14 cellular contexts compared by ENCODE assay signal in the genomic region with DNA sequence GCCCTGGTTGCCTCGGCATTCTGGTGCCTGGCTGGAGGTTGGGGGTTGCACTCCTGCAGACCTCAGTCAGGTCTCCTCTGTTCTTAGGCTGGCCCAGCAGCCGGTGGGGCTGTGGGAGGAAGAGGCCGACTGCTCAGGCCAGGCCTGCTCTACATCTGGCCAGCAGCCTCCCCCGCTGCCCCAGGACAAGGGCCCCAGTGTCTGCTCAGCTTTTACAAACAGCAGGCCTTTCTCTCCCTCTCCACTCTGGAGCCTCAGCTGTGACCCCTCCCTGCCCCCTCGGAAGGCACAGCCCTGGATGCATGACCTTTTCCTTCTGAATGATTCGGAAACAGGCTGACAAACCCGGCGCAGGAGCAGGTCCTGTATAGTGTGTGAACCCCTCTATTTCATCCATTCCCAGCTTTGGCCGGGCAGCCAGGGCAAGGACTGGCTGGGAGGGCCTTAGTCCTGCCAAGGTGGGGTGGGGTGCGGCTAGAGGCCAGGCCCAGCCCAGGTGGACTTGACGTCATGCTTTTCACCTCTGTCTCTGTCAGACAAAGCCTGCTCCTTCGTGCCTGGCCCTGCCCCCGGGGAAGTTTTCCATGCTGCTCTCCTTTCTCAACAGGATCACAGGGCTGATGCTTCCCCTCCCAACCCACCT. TPM values are rescaled to one million over a fixed set of nuclear protein-coding genes. Genes with fewer than 3 reads are reported as not detected.
DNase-seq lines count a peak whose midpoint lies in the region; ATAC-seq and TF ChIP-seq lines count a peak whose summit lies in the region.
"Had no signal": no experiment of that assay in that cellular context is flagged by ENCODE, and none has a peak within 500 bp of the region (broad histone marks: within the 10 kb centered on the region; RNA-seq: fewer than 3 reads in every experiment).

No MANE protein-coding gene starts in this region.

- no peak for TF ChIP-seq CTCF in RWPE2 (IDR thresholded peaks at IDR 0.05; ENCODE audit: poor library complexity, severe bottlenecking)
- no peak for TF ChIP-seq CTCF in mesothelial cell of epicardium (IDR thresholded peaks at IDR 0.05; ENCODE audit: unreplicated experiment)
- no peak for TF ChIP-seq CTCF in PC-3 (conservative IDR thresholded peaks at IDR 0.05; ENCODE audit: low read depth, low read length)

- no peaks in the 10 kb centered on the region for H3K36me3 Mint-ChIP-seq in mesothelial cell of epicardium
- H3K36me3 Mint-ChIP-seq: CD8-positive, alpha-beta memory T cell had no signal

- H4K20me1 ChIP-seq in PC-3 (ENCODE audit: low read length), result no peaks in the 10 kb centered on the region

- POLR2A ChIA-PET in PC-3 (lab: Charles Lee; ENCODE audit: unreplicated experiment), result no interaction called here

- no peaks in the 10 kb centered on the region for H3K9me2 ChIP-seq in PC-3 (replicated peaks; ENCODE audit: low read length)

- ATAC-seq in RWPE2 (ENCODE audit: low read depth) (peak; percentile 35; the same call in 1 of the 3 replicates), GM18520 (IDR thresholded peaks at IDR 0.05; ENCODE audit: unreplicated experiment) (no peak), PC-3 (no peak)

- peaks cover 25% of the 10 kb centered on the region for H3K4me1 Mint-ChIP-seq in mesothelial cell of epicardium

- no peaks in the 10 kb centered on the region for H3K27me3 ChIP-seq in RWPE2 (ENCODE audit: insufficient read depth, poor library complexity, severe bottlenecking)
- no peaks in the 10 kb centered on the region for H3K27me3 ChIP-seq in PC-3 (ENCODE audit: low read length)
- H3K27me3 ChIP-seq: brain microvascular endothelial cell had no signal

- H3K36me3 ChIP-seq in RWPE2 (ENCODE audit: low read depth) (no peaks in the 10 kb centered on the region), PC-3 (ENCODE audit: low read depth, low read length) (no peaks in the 10 kb centered on the region)
- H3K36me3 ChIP-seq: brain microvascular endothelial cell, HAP-1 had no signal

- BruUV-seq in PC-3 (replicated peaks; lab: Mats Ljungman, UMichigan), result no TSS peak

- intact Hi-C loops in PC-3 (cut with micrococcal nuclease), result no loop called here

- H3K4me3 Mint-ChIP-seq in mesothelial cell of epicardium, result no peak overlapping the region
- H3K4me3 Mint-ChIP-seq: activated T-helper 1 cell treated with anti-CD3 and anti-CD28 coated beads, Interleukin-12 subunit alpha, Interleukin-12 subunit beta, Interleukin-2, Interleukin-4 antibody, amounts not matched to agents 30 ng/mL and 10 ng/mL and 1 ng/mL, durations not matched to agents 14 hours and 24 hours and 36 hours; CD8-positive, alpha-beta memory T cell had no signal

- no peaks in the 10 kb centered on the region for H3K79me2 ChIP-seq in PC-3 (ENCODE audit: low read length)

- H2AFZ ChIP-seq in PC-3 (ENCODE audit: low read length), result no peak overlapping the region

- H3K4me1 ChIP-seq in RWPE2 (ENCODE audit: insufficient read depth, poor library complexity, severe bottlenecking) (peaks cover 37% of the 10 kb centered on the region), PC-3 (ENCODE audit: insufficient read depth, low read length) (peaks cover 20% of the 10 kb centered on the region)
- H3K4me1 ChIP-seq: HAP-1 had no signal

- CTCF ChIA-PET in PC-3 (lab: Charles Lee), result no interaction called here

- no peaks in the 10 kb centered on the region for H3K9me3 Mint-ChIP-seq in mesothelial cell of epicardium
- H3K9me3 Mint-ChIP-seq: activated T-helper 1 cell treated with anti-CD3 and anti-CD28 coated beads, Interleukin-12 subunit alpha, Interleukin-12 subunit beta, Interleukin-2, Interleukin-4 antibody, amounts not matched to agents 30 ng/mL and 10 ng/mL and 1 ng/mL, durations not matched to agents 14 hours and 24 hours and 36 hours; CD8-positive, alpha-beta memory T cell had no signal

- H3K4me3 ChIP-seq in RWPE2 (ENCODE audit: severe bottlenecking) (no peak overlapping the region), PC-3 (ENCODE audit: low read length) (no peak overlapping the region)
- H3K4me3 ChIP-seq: HAP-1, lung had no signal

- H3F3A ChIP-seq in PC-3 (ENCODE audit: low read length, unreplicated experiment), result no peaks in the 10 kb centered on the region

- DNase-seq in RWPE2 (ENCODE audit: low spot score), result no peak
- DNase-seq in foreskin melanocyte, result peak; percentile 81
- DNase-seq in mesothelial cell of epicardium (ENCODE audit: low spot score in 2 of 2, unreplicated experiment in 2 of 2), result no peak
- peak; percentile 76 for DNase-seq in superior temporal gyrus (ENCODE audit: extremely low spot score)
- no peak for DNase-seq in stimulated activated CD4-positive, alpha-beta T cell treated with anti-CD3 and anti-CD28 coated beads, Interleukin-4, amount 100 ng/mL, for 24 hours
- no peak for DNase-seq in T-helper 2 cell
- DNase-seq in PC-3, result no peak
- DNase-seq: brain microvascular endothelial cell; CD8-positive, alpha-beta memory T cell; Karpas-422 had no signal

- H3K9me3 ChIP-seq in RWPE2 (ENCODE audit: severe bottlenecking) (no peaks in the 10 kb centered on the region), PC-3 (ENCODE audit: low read length) (no peaks in the 10 kb centered on the region)
- H3K9me3 ChIP-seq: HAP-1 had no signal

- no peak overlapping the region for H3K9ac ChIP-seq in PC-3 (ENCODE audit: low read length)

- H3K27ac Mint-ChIP-seq in mesothelial cell of epicardium, result peak overlapping the region; percentile 67
- H3K27ac Mint-ChIP-seq: activated T-helper 1 cell treated with anti-CD3 and anti-CD28 coated beads, Interleukin-12 subunit alpha, Interleukin-12 subunit beta, Interleukin-2, Interleukin-4 antibody, amounts not matched to agents 30 ng/mL and 10 ng/mL and 1 ng/mL, durations not matched to agents 14 hours and 24 hours and 36 hours had no signal

- peak overlapping the region; percentile 69 for H3K27ac ChIP-seq in RWPE2 (ENCODE audit: poor library complexity, severe bottlenecking)
- H3K27ac ChIP-seq in PC-3 (ENCODE audit: low read length), result no peak overlapping the region
- H3K27ac ChIP-seq: brain microvascular endothelial cell had no signal

- H3K4me2 ChIP-seq in PC-3 (ENCODE audit: low read length), result no peak overlapping the region

- H3K27me3 Mint-ChIP-seq in mesothelial cell of epicardium (ENCODE audit: low read depth), result peaks cover 2% of the 10 kb centered on the region

RNA-seq across cellular contexts. Expression of a gene that starts 10.2 kb away (rescaled TPM):
- total RNA-seq in mesothelial cell of epicardium (6.3 to 6.4 TPM (median 6.4 TPM) in 3 replicates), PC-3 (2014; rRNA removed) (41.8 and 50.6 TPM in 2 replicates)

RNA-seq across cellular contexts. Expression of a gene that starts 30.8 kb away (rescaled TPM):
- total RNA-seq in mesothelial cell of epicardium, result 14.0 to 15.1 TPM (median 15.0 TPM) in 3 replicates
- 15.1 and 23.7 TPM in 2 replicates for total RNA-seq in PC-3 (2014; rRNA removed)

Comparison
In these comparisons a context has a peak if more than half of its experiments do, and no peak if none do; other contexts are left out.
1. DNase-seq: peak in foreskin melanocyte (single experiment) and superior temporal gyrus (single experiment); none in RWPE2 (single experiment), mesothelial cell of epicardium (0 of 2), stimulated activated CD4-positive, alpha-beta T cell treated with anti-CD3 and anti-CD28 coated beads, Interleukin-4, amount 100 ng/mL, for 24 hours (single experiment), T-helper 2 cell (0 of 5) and PC-3 (single experiment).